1 cellular context compared by ENCODE assay signal in genomic region chr1:206001476-206001888, GRCh38.
TF ChIP-seq lines count a peak whose summit lies in the region.

No MANE protein-coding gene starts in this region.

TF ChIP-seq in SK-N-SH, 30 proteins besides CTCF, POLR2A, EP300 and RAD21 (continued from another document):
- TF ChIP-seq REST (IDR thresholded peaks at IDR 0.05; ENCODE audit: low read depth, low read length), result no peak
- TF ChIP-seq YY1 (IDR thresholded peaks at IDR 0.05; ENCODE audit: low read depth), result no peak
- no peak for TF ChIP-seq MEF2A (IDR thresholded peaks at IDR 0.05; ENCODE audit: borderline replicate concordance, low read depth)
- TF ChIP-seq FOSL2 (IDR thresholded peaks at IDR 0.05; ENCODE audit: borderline replicate concordance, low read depth), result peak; percentile 89
- TF ChIP-seq, protein P1, sequence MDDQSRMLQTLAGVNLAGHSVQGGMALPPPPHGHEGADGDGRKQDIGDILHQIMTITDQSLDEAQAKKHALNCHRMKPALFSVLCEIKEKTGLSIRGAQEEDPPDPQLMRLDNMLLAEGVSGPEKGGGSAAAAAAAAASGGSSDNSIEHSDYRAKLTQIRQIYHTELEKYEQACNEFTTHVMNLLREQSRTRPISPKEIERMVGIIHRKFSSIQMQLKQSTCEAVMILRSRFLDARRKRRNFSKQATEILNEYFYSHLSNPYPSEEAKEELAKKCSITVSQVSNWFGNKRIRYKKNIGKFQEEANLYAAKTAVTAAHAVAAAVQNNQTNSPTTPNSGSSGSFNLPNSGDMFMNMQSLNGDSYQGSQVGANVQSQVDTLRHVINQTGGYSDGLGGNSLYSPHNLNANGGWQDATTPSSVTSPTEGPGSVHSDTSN (IDR thresholded peaks at IDR 0.05), result peak; percentile 44; the same call in 1 of the 2 replicates
- TF ChIP-seq, protein P2, sequence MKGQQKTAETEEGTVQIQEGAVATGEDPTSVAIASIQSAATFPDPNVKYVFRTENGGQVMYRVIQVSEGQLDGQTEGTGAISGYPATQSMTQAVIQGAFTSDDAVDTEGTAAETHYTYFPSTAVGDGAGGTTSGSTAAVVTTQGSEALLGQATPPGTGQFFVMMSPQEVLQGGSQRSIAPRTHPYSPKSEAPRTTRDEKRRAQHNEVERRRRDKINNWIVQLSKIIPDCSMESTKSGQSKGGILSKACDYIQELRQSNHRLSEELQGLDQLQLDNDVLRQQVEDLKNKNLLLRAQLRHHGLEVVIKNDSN (IDR thresholded peaks at IDR 0.05; ENCODE audit: borderline replicate concordance, low read depth), result no peak
- TF ChIP-seq, protein P3, sequence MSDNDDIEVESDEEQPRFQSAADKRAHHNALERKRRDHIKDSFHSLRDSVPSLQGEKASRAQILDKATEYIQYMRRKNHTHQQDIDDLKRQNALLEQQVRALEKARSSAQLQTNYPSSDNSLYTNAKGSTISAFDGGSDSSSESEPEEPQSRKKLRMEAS (IDR thresholded peaks at IDR 0.05; ENCODE audit: low read depth), result no peak
- TF ChIP-seq NRF1 (IDR thresholded peaks at IDR 0.05; ENCODE audit: low read depth, low read length), result no peak
- no peak for TF ChIP-seq NFIC (IDR thresholded peaks at IDR 0.05; ENCODE audit: borderline replicate concordance)
- no peak for TF ChIP-seq USF2 (IDR thresholded peaks at IDR 0.05; ENCODE audit: borderline replicate concordance, low read depth, low read length)
